2 cellular contexts compared by ENCODE assay signal in the genomic region with DNA sequence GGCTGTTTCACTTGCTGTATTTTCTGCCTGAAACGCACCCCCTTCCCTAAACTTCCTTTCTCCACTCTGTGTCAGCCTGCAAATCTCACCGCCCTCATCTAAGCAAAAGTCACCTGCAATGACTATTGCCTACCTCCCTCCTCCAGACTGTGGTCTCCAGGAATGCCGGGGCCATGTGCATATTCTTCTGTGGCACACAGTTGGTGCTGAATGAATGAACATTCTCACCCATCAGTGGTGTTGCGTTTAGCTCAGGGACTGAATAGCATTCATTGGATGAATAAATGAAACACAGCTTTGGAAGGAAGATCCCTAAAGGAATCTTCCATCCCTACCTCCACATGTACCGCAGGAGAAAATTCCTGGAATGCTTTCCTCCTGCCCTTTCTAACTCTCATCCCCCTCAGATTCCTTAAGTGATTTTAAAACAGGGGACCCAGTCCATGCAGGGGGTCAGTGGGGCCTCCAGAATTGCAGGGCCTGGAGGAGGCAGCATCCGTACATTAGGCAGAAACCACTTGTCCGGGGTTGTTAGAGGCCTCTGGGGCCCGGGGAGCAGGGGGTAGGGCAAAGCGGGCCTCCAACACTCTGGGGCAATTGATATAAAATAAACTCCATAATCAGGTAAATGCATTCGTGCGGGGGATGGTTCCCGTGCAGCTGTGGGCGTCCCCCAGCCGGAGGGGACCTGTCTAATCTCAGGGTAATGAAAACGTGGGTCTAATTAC.
A peak's percentile ranks its signal among the peaks of the same experiment; 100 is the strongest.
TF ChIP-seq lines count a peak whose summit lies in the region.

No MANE protein-coding gene starts in this region.

TF ChIP-seq in IMR-90, 13 proteins besides CTCF, POLR2A, EP300 and RAD21:
- TF ChIP-seq RFX5 (IDR thresholded peaks at IDR 0.05; ENCODE audit: low read depth, low read length) (no peak), NFE2L2 (IDR thresholded peaks at IDR 0.05; ENCODE audit: low read depth, low read length) (no peak), CEBPB (IDR thresholded peaks at IDR 0.05; ENCODE audit: low read depth, low read length) (no peak), MXI1 (IDR thresholded peaks at IDR 0.05; ENCODE audit: borderline replicate concordance, low read depth, low read length) (no peak), SMC3 (IDR thresholded peaks at IDR 0.05; ENCODE audit: low read depth, low read length) (no peak), MAFK (IDR thresholded peaks at IDR 0.05; ENCODE audit: low read depth, low read length) (no peak), FOS (IDR thresholded peaks at IDR 0.05; ENCODE audit: low read depth, low read length) (no peak), RCOR1 (IDR thresholded peaks at IDR 0.05; ENCODE audit: insufficient replicate concordance, low read length) (no peak)
- TF ChIP-seq, protein P1, sequence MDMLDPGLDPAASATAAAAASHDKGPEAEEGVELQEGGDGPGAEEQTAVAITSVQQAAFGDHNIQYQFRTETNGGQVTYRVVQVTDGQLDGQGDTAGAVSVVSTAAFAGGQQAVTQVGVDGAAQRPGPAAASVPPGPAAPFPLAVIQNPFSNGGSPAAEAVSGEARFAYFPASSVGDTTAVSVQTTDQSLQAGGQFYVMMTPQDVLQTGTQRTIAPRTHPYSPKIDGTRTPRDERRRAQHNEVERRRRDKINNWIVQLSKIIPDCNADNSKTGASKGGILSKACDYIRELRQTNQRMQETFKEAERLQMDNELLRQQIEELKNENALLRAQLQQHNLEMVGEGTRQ (IDR thresholded peaks at IDR 0.05; ENCODE audit: low read depth, low read length): no peak

TF ChIP-seq in H1, 55 proteins besides CTCF, POLR2A, EP300 and RAD21:
- TF ChIP-seq SIX5 (IDR thresholded peaks at IDR 0.05; ENCODE audit: low read depth, low read length): no peak
- 0 out of 2 replicates have a peak, but pooled peaks have one; percentile 50 for TF ChIP-seq RBBP5 (IDR thresholded peaks at IDR 0.05; ENCODE audit: borderline replicate concordance, low read depth, low read length)
- TF ChIP-seq, protein P2, sequence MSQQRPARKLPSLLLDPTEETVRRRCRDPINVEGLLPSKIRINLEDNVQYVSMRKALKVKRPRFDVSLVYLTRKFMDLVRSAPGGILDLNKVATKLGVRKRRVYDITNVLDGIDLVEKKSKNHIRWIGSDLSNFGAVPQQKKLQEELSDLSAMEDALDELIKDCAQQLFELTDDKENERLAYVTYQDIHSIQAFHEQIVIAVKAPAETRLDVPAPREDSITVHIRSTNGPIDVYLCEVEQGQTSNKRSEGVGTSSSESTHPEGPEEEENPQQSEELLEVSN (IDR thresholded peaks at IDR 0.05): no peak
- TF ChIP-seq, protein P3, sequence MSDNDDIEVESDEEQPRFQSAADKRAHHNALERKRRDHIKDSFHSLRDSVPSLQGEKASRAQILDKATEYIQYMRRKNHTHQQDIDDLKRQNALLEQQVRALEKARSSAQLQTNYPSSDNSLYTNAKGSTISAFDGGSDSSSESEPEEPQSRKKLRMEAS (IDR thresholded peaks at IDR 0.05): peak; percentile 60; the same call in 1 of the 2 replicates
- TF ChIP-seq SP1 (IDR thresholded peaks at IDR 0.05; ENCODE audit: low read depth, low read length): peak; percentile 35; the same call in 1 of the 2 replicates
- 0 out of 4 replicates have a peak, but pooled peaks of 1 of the 2 experiments have one; percentile 10 for TF ChIP-seq HDAC2 (IDR thresholded peaks at IDR 0.05; ENCODE audit: borderline replicate concordance in 1 of 2, low read depth in 2 of 2, low read length in 2 of 2)
- TF ChIP-seq TEAD4 (IDR thresholded peaks at IDR 0.05; ENCODE audit: low read depth, low read length): peak; percentile 78
